In genomic region chr1:2941040-2941439, GRCh38 we compare ENCODE assay signal across 28 cellular contexts.
"Had no signal": no experiment of that assay in that cellular context is flagged by ENCODE, and none has a peak within 500 bp of the region (broad histone marks: within the 10 kb centered on the region; RNA-seq: fewer than 3 reads in every experiment).

No MANE protein-coding gene starts in this region.

- FAIRE-seq: colon, endometrium, endothelial cell of umbilical vein, frontal cortex had no signal

- DNase-seq: colonic mucosa; cortex of kidney; dermis blood vessel endothelial cell; effector CD4-positive, alpha-beta T cell; effector CD8-positive, alpha-beta T cell; effector memory CD4-positive, alpha-beta T cell; effector memory CD8-positive, alpha-beta T cell; endodermal cell; erythroblast; esophagus squamous epithelium; foreskin fibroblast; foreskin keratinocyte; foreskin melanocyte; gastrocnemius medialis; glutamatergic neuron; head of caudate nucleus; heart right ventricle had no signal

- H3K4me1 ChIP-seq: colonic mucosa, esophagus muscularis mucosa, esophagus squamous epithelium, foreskin keratinocyte, gastrocnemius medialis, gastroesophageal sphincter, heart left ventricle, heart right ventricle had no signal

- ATAC-seq: effector memory CD8-positive, alpha-beta T cell; esophagus mucosa; foreskin keratinocyte; gastrocnemius medialis; gastroesophageal sphincter; heart left ventricle; heart right ventricle had no signal

- H3K9me3 ChIP-seq: colonic mucosa, gastrocnemius medialis had no signal

- H3K36me3 ChIP-seq: colonic mucosa, esophagus muscularis mucosa, esophagus squamous epithelium, gastrocnemius medialis, gastroesophageal sphincter, heart left ventricle, heart right ventricle had no signal

- H3K4me3 ChIP-seq: colonic mucosa, coronary artery, dorsolateral prefrontal cortex, esophagus muscularis mucosa, esophagus squamous epithelium, gastrocnemius medialis, gastroesophageal sphincter, heart left ventricle, heart right ventricle had no signal

- H3K27ac ChIP-seq: colonic mucosa, coronary artery, dorsolateral prefrontal cortex, epithelial cell of prostate, esophagus muscularis mucosa, esophagus squamous epithelium, foreskin keratinocyte, gastrocnemius medialis, gastroesophageal sphincter, heart left ventricle, heart right ventricle had no signal

- H3K27me3 ChIP-seq: colonic mucosa, foreskin keratinocyte had no signal
